Comparison of ENCODE assay signal across 1 cellular context in the genomic region with DNA sequence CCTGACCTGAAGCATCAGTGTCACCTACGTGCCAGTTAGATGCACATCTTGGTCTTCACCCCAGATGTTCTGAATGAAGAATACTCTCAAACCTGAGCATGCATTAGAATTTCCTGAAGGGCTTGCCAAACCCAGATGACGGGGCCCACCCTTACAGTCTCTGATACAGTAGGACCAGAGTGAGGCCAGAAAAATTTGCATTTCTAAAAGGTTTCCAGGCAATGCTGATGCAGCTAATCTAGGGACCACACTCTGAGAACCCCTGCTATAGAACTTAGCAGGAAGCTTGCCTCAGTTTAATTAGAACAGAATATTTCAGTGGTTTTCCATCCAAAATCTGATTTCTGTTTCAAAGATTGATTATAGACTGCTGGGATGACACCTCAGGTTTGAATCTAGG.
TF ChIP-seq lines count a peak whose summit lies in the region.

No MANE protein-coding gene starts in this region.

TF ChIP-seq in HepG2, 621 proteins besides CTCF, POLR2A, EP300 and RAD21:
- TF ChIP-seq MED8 (CRISPR knock-in tag; IDR thresholded peaks at IDR 0.05; ENCODE audit: insufficient replicate concordance) (no peak), NKX3-1 (CRISPR knock-in tag; IDR thresholded peaks at IDR 0.05) (no peak), ZNF253 (CRISPR knock-in tag; IDR thresholded peaks at IDR 0.05; ENCODE audit: borderline replicate concordance) (no peak), ZNF788 (CRISPR knock-in tag; IDR thresholded peaks at IDR 0.05; ENCODE audit: borderline replicate concordance) (no peak), ZNF577 (CRISPR knock-in tag; IDR thresholded peaks at IDR 0.05; ENCODE audit: borderline replicate concordance, low read depth) (no peak), HIVEP1 (CRISPR knock-in tag; IDR thresholded peaks at IDR 0.05) (no peak), MAFK (conservative IDR thresholded peaks at IDR 0.05 in 1 of 2, IDR thresholded peaks at IDR 0.05 in 1 of 2; ENCODE audit: low read length in 2 of 2) (peak; percentile 8 to 34; a peak in 2 of 4 replicates), FIP1L1 (IDR thresholded peaks at IDR 0.05; ENCODE audit: borderline replicate concordance, insufficient read depth, low read depth, low read length) (no peak), ZBTB21 (CRISPR knock-in tag; IDR thresholded peaks at IDR 0.05) (no peak), HCFC1 (IDR thresholded peaks at IDR 0.05; ENCODE audit: low read depth, low read length) (no peak), MEIS2 (CRISPR knock-in tag; IDR thresholded peaks at IDR 0.05) (no peak), SATB2 (CRISPR knock-in tag; IDR thresholded peaks at IDR 0.05) (no peak), ZNF460 (CRISPR knock-in tag; IDR thresholded peaks at IDR 0.05; ENCODE audit: borderline replicate concordance) (no peak), MAFF (IDR thresholded peaks at IDR 0.05; ENCODE audit: low read depth, low read length) (0 out of 2 replicates have a peak, but pooled peaks have one; percentile 22)
- TF ChIP-seq, protein P1, sequence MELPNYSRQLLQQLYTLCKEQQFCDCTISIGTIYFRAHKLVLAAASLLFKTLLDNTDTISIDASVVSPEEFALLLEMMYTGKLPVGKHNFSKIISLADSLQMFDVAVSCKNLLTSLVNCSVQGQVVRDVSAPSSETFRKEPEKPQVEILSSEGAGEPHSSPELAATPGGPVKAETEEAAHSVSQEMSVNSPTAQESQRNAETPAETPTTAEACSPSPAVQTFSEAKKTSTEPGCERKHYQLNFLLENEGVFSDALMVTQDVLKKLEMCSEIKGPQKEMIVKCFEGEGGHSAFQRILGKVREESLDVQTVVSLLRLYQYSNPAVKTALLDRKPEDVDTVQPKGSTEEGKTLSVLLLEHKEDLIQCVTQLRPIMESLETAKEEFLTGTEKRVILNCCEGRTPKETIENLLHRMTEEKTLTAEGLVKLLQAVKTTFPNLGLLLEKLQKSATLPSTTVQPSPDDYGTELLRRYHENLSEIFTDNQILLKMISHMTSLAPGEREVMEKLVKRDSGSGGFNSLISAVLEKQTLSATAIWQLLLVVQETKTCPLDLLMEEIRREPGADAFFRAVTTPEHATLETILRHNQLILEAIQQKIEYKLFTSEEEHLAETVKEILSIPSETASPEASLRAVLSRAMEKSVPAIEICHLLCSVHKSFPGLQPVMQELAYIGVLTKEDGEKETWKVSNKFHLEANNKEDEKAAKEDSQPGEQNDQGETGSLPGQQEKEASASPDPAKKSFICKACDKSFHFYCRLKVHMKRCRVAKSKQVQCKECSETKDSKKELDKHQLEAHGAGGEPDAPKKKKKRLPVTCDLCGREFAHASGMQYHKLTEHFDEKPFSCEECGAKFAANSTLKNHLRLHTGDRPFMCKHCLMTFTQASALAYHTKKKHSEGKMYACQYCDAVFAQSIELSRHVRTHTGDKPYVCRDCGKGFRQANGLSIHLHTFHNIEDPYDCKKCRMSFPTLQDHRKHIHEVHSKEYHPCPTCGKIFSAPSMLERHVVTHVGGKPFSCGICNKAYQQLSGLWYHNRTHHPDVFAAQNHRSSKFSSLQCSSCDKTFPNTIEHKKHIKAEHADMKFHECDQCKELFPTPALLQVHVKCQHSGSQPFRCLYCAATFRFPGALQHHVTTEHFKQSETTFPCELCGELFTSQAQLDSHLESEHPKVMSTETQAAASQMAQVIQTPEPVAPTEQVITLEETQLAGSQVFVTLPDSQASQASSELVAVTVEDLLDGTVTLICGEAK (IDR thresholded peaks at IDR 0.05) = no peak
- TF ChIP-seq, protein P1 (CRISPR knock-in tag; IDR thresholded peaks at IDR 0.05) = no peak
- TF ChIP-seq, protein P2, sequence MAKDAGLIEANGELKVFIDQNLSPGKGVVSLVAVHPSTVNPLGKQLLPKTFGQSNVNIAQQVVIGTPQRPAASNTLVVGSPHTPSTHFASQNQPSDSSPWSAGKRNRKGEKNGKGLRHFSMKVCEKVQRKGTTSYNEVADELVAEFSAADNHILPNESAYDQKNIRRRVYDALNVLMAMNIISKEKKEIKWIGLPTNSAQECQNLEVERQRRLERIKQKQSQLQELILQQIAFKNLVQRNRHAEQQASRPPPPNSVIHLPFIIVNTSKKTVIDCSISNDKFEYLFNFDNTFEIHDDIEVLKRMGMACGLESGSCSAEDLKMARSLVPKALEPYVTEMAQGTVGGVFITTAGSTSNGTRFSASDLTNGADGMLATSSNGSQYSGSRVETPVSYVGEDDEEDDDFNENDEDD (CRISPR knock-in tag; IDR thresholded peaks at IDR 0.05; ENCODE audit: borderline replicate concordance) = no peak
TF ChIP-seq in HepG2: peak in this region for 2.
